8 cellular contexts compared by ENCODE assay signal in the genomic region with DNA sequence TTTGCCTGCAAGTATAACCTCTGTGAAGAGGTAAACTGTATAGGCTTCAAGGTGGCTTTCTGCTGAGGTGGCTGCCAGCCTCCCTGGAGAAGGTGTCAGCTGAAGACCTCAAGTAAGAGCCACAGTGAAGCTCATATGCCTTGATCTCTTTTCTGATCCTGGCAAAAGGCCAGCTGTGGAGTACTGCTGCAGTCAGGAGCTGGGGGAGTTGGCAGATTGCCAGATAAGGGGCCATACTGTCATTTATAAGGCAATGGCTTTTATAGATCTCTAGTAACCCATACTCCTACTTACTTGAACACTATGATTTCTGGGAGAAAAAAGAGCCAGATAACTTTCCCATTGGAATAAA. TPM values are rescaled to one million over a fixed set of nuclear protein-coding genes. Genes with fewer than 3 reads are reported as not detected.
A peak's percentile ranks its signal among the peaks of the same experiment; 100 is the strongest.
DNase-seq lines count a peak whose midpoint lies in the region; ATAC-seq and TF ChIP-seq lines count a peak whose summit lies in the region.

No MANE protein-coding gene starts in this region.

- no peaks in the 10 kb centered on the region for H3K36me3 Mint-ChIP-seq in natural killer cell

- H3K27me3 Mint-ChIP-seq in natural killer cell (ENCODE audit: low read depth in 2 of 2), result no peaks in the 10 kb centered on the region

- H3K9me3 Mint-ChIP-seq in natural killer cell, result no peaks in the 10 kb centered on the region

- ATAC-seq in natural killer cell (no peak), GM19351 (IDR thresholded peaks at IDR 0.05; ENCODE audit: unreplicated experiment) (no peak), GM19467 (IDR thresholded peaks at IDR 0.05; ENCODE audit: unreplicated experiment) (no peak), GM18519 (IDR thresholded peaks at IDR 0.05; ENCODE audit: low FRiP score, unreplicated experiment) (no peak)

- no peak for TF ChIP-seq CTCF in natural killer cell (IDR thresholded peaks at IDR 0.05)

- intact Hi-C loops in natural killer cell (cut with micrococcal nuclease), result no loop called here

- H3K4me3 Mint-ChIP-seq in natural killer cell, result peak overlapping the region; percentile 6

- peak overlapping the region in 1 of 2 donors; percentile 6 for H3K27ac Mint-ChIP-seq in natural killer cell

- DNase-seq in DMS79 (lab: John Stamatoyannopoulos, UW), result peak; percentile 93
- DNase-seq in NCI-H345 (lab: John Stamatoyannopoulos, UW), result peak; percentile 98
- DNase-seq in activated T-cell treated with anti-CD3 and anti-CD28 coated beads for 24 hours (ENCODE audit: low read depth), result peak; percentile 44
- no peak for DNase-seq in natural killer cell
- no peak for DNase-seq in HuH-7.5 (ENCODE audit: low spot score)

- peaks cover 32 to 39% of the 10 kb centered on the region in 2 donors for H3K4me1 Mint-ChIP-seq in natural killer cell

RNA-seq across cellular contexts. Expression of gene CEP85L, which starts 8.8 kb away (rescaled TPM):
- total RNA-seq in natural killer cell, result 10 to 100 TPM; 75.0 to 85.2 (median 82.0) TPM

Comparison
In these comparisons a context has a peak if more than half of its experiments do, and no peak if none do; other contexts are left out.
1. DNase-seq: peak in DMS79 (single experiment), NCI-H345 (single experiment) and activated T-cell treated with anti-CD3 and anti-CD28 coated beads for 24 hours (single experiment); none in natural killer cell (single experiment) and HuH-7.5 (single experiment).